In the genomic region with DNA sequence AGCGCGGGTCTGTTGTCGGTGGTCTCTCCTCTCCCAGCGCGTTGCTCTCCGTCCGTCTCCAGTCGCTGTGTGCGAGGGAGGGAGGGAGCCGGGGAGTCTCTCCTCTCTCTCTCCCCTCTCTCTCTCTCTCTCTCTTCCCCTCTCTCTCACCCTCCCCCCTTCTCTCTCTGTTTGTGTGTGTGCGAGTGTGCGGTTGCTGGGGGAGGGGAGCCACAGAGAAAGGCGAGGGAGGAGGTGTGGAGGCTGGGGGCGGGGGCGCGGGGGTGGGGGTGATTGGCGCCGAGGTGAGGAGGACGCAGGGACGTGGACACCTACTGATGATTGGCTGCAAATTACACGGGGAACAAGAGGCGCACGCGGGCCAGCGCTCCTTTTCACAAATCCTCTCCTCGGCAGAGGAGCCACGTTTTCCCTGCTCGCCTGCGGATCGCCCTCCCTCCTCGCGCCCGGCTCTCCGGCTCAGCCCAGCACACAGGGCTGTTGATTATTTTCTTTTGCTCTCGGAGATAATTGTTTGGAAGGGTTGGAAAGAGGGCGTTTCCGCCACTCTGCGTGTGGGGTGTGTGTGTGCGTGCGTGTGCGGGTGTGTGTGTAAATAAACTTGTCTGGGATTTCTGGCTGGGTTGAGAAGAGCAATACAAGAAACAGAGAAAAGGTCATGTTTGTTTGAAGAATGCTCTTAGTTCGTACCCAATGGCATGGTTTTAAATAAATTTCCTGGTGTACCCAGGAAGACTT, we compare ENCODE assay signal across 8 cellular contexts. TPM values are rescaled to one million over a fixed set of nuclear protein-coding genes. Genes with fewer than 3 reads are reported as not detected.
DNase-seq lines count a peak whose midpoint lies in the region; ATAC-seq and TF ChIP-seq lines count a peak whose summit lies in the region.

A gene (minus strand): TSS at position 73 of the 738 bp plus-strand sequence. CDS start 3,092 bp downstream, outside the sequence.

- peak within 1 kb of the TSS; percentile 72 for H3K4me3 Mint-ChIP-seq in activated naive CD8-positive, alpha-beta T cell treated with anti-CD3 and anti-CD28 coated beads for 36 hours
- peak within 1 kb of the TSS; percentile 78 for H3K4me3 Mint-ChIP-seq in osteocyte (ENCODE audit: unreplicated experiment)

- TF ChIP-seq CTCF in heart right ventricle (IDR thresholded peaks at IDR 0.05) (no peak), osteocyte (IDR thresholded peaks at IDR 0.05) (no peak)

- peaks cover 81% of the 10 kb centered on the region for H3K27me3 Mint-ChIP-seq in activated naive CD8-positive, alpha-beta T cell treated with anti-CD3 and anti-CD28 coated beads for 36 hours
- H3K27me3 Mint-ChIP-seq in osteocyte (ENCODE audit: unreplicated experiment), result peaks cover 73% of the 10 kb centered on the region

- H3K27ac Mint-ChIP-seq in activated naive CD8-positive, alpha-beta T cell treated with anti-CD3 and anti-CD28 coated beads for 36 hours, result no peak within 1 kb of the TSS
- H3K27ac Mint-ChIP-seq in osteocyte (ENCODE audit: unreplicated experiment), result no peak within 1 kb of the TSS

- no peaks in the 10 kb centered on the region for H3K9me3 Mint-ChIP-seq in activated naive CD8-positive, alpha-beta T cell treated with anti-CD3 and anti-CD28 coated beads for 36 hours
- H3K9me3 Mint-ChIP-seq in osteocyte (ENCODE audit: unreplicated experiment), result no peaks in the 10 kb centered on the region

- peaks cover 30% of the 10 kb centered on the region for H3K4me1 Mint-ChIP-seq in activated naive CD8-positive, alpha-beta T cell treated with anti-CD3 and anti-CD28 coated beads for 36 hours
- H3K4me1 Mint-ChIP-seq in osteocyte (ENCODE audit: unreplicated experiment), result peaks cover 27% of the 10 kb centered on the region

- H3K36me3 Mint-ChIP-seq in activated naive CD8-positive, alpha-beta T cell treated with anti-CD3 and anti-CD28 coated beads for 36 hours, result peaks cover 3% of the 10 kb centered on the region
- no peaks in the 10 kb centered on the region for H3K36me3 Mint-ChIP-seq in osteocyte (ENCODE audit: unreplicated experiment)

- peak within 1 kb of the TSS; percentile 35 to 77 (median 52) for H3K4me3 ChIP-seq in heart right ventricle

- intact Hi-C loops in heart right ventricle (cut with DNase I), result loop anchor here in 1 of 10 donors (5.0 to 10.0 kb wide), 2 partner anchors 97 to 240 kb away; no protein-coding TSS in a partner anchor

- H3K27ac ChIP-seq in heart right ventricle, result peak within 1 kb of the TSS; percentile 61 to 85 (median 80)

- peaks cover 0 to 33% (median 23%) of the 10 kb centered on the region in 9 donors for H3K4me1 ChIP-seq in heart right ventricle

- DNase-seq in activated CD4-positive, alpha-beta T cell treated with anti-CD3 and anti-CD28 coated beads for 48 hours, result peak; percentile 7
- DNase-seq in activated CD4-positive, alpha-beta T cell treated with anti-CD3 and anti-CD28 coated beads for 1 hour, result no peak
- DNase-seq in NCI-H526 treated with DMSO at 0.1 percent for 48 hours (lab: John Stamatoyannopoulos, UW) (peak; percentile 48), heart right ventricle (peak; percentile 70 to 75), osteocyte (ENCODE audit: extremely low spot score, unreplicated experiment) (no peak)
- DNase-seq in activated naive CD8-positive, alpha-beta T cell treated with anti-CD3 and anti-CD28 coated beads for 36 hours, result peak; percentile 1

- 0 to 1% methylated on average over 39 to 40 of the region's 42 CpGs for WGBS in heart right ventricle, 2 donors

- H3K36me3 ChIP-seq in heart right ventricle, result no peaks in the 10 kb centered on the region

- no peaks in the 10 kb centered on the region for H3K9me3 ChIP-seq in heart right ventricle

- peaks cover 0 to 64% (median 0%) of the 10 kb centered on the region in 7 donors for H3K27me3 ChIP-seq in heart right ventricle

- ATAC-seq in HG03354 (IDR thresholded peaks at IDR 0.05; ENCODE audit: poor library complexity, severe bottlenecking, unreplicated experiment) (peak; percentile 29), heart right ventricle (peak; percentile 71 to 90 (median 84)), HG03342 (IDR thresholded peaks at IDR 0.05; ENCODE audit: unreplicated experiment) (no peak)

RNA-seq across cellular contexts. Expression of the gene that starts here (rescaled TPM):
- total RNA-seq in activated naive CD8-positive, alpha-beta T cell treated with anti-CD3 and anti-CD28 coated beads for 36 hours, result under 1 TPM in 1 of 2 experiments, not detected in 1; 0.04 TPM
- total RNA-seq in heart right ventricle, result 1 to 10 TPM; 1.2 to 6.0 (median 4.6) TPM
- 1 to 10 TPM in 1 of 2 donors, under 1 TPM in 1; 0.46 to 1.8 TPM for polyA plus RNA-seq in heart right ventricle
- not detected in 2 replicates for total RNA-seq in osteocyte

Comparison
In these comparisons a context has a peak if more than half of its experiments do, and no peak if none do; other contexts are left out.
1. DNase-seq: peak in activated CD4-positive, alpha-beta T cell treated with anti-CD3 and anti-CD28 coated beads for 48 hours (single experiment), NCI-H526 treated with DMSO at 0.1 percent for 48 hours (single experiment) and heart right ventricle (2 of 2); none in activated CD4-positive, alpha-beta T cell treated with anti-CD3 and anti-CD28 coated beads for 1 hour (single experiment) and osteocyte (single experiment).
2. Peak in DNase-seq in activated naive CD8-positive, alpha-beta T cell treated with anti-CD3 and anti-CD28 coated beads for 36 hours; RNA of the gene not detected or under 1 TPM.